Comparison of ENCODE assay signal across 27 cellular contexts in the genomic region with DNA sequence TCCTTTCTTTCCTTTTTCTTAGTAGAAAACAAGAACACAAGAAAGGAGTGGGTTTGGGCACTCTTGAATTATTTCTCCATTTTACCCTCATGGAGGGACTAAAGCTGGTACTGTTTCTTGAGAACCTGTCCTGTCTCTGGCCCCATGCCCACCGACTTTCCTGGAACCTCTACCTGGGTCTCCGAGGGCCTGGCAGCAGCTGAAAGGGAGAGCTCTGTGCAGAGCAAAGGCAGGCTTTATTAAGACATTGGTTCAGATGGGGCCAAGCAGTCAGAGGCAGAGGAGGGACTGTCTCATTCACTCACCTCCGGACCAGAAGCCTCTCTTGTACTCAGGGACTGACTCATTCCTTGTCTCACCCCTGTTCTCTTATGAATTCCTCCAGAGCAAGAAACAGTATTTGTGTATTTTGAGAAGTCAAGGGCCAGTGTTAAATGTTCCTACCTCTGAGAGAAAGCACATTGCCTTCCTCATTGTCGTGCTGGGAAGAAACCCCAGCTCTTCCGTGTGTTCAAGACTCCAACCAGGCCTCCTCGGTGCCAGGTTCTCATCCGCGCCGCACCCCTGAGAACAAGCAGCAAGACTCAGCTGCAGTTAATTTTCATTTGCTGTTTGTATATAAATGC.
DNase-seq lines count a peak whose midpoint lies in the region; ATAC-seq and TF ChIP-seq lines count a peak whose summit lies in the region.
"Had no signal": no experiment of that assay in that cellular context is flagged by ENCODE, and none has a peak within 500 bp of the region (broad histone marks: within the 10 kb centered on the region; RNA-seq: fewer than 3 reads in every experiment).

No MANE protein-coding gene starts in this region.

- no peaks in the 10 kb centered on the region for H3K27me3 Mint-ChIP-seq in nephron progenitor cell (ENCODE audit: low read depth, poor library complexity)
- H3K27me3 Mint-ChIP-seq: activated B cell treated with CpG ODN at 0.5 μM for 24 hours; activated CD4-positive, alpha-beta memory T cell treated with anti-CD3 and anti-CD28 coated beads, Interleukin-2, amount 10 ng/mL, durations not matched to agents 7 days and 5 days; activated T-cell treated with anti-CD3 and anti-CD28 coated beads, Interleukin-2, amount 50 U/mL, for 24 hours had no signal

- H3K4me3 Mint-ChIP-seq in nephron progenitor cell = peak overlapping the region; percentile 17
- H3K4me3 Mint-ChIP-seq: activated B cell treated with CpG ODN at 0.5 μM for 24 hours; activated CD4-positive, alpha-beta memory T cell treated with anti-CD3 and anti-CD28 coated beads, Interleukin-2, amount 10 ng/mL, durations not matched to agents 7 days and 5 days; activated naive CD4-positive, alpha-beta T cell treated with anti-CD3 and anti-CD28 coated beads for 36 hours; activated T-cell treated with anti-CD3 and anti-CD28 coated beads, Interleukin-2, amount 50 U/mL, for 24 hours; neural crest cell had no signal

- no peak for TF ChIP-seq CTCF in fibroblast of the aortic adventitia (IDR thresholded peaks at IDR 0.05; ENCODE audit: insufficient read depth, low read length)
- no peak for TF ChIP-seq CTCF in nephron progenitor cell (IDR thresholded peaks at IDR 0.05)

- peak; percentile 40 for DNase-seq in fibroblast of the aortic adventitia (ENCODE audit: low read depth)
- no peak for DNase-seq in nephron progenitor cell
- DNase-seq in GDM1 (lab: John Stamatoyannopoulos, UW) = no peak
- no peak for DNase-seq in stimulated activated CD4-positive, alpha-beta T cell treated with anti-CD3 and anti-CD28 coated beads, Interleukin-2, amount 100 ng/mL, for 24 hours
- no peak for DNase-seq in D341Med (ENCODE audit: low spot score)
- no peak for DNase-seq in stimulated activated CD4-positive, alpha-beta T cell treated with anti-CD3 and anti-CD28 coated beads, Interleukin-15, amount 100 ng/mL, for 24 hours
- DNase-seq: activated B cell treated with CpG ODN at 0.5 μM for 24 hours; activated CD4-positive, alpha-beta memory T cell treated with anti-CD3 and anti-CD28 coated beads, Interleukin-2, amount 10 ng/mL, durations not matched to agents 7 days and 5 days; activated naive CD4-positive, alpha-beta T cell treated with anti-CD3 and anti-CD28 coated beads for 36 hours; activated T-cell treated with anti-CD3 and anti-CD28 coated beads, Interleukin-2, amount 50 U/mL, for 24 hours; aorta; Caco-2; effector memory CD4-positive, alpha-beta T cell; hippocampal formation; mesendoderm; MM.1S; NCI-H187; NCI-H2227 treated with DMSO at 0.1 percent for 48 hours; NCI-H774; PC-3; SJCRH30; stimulated activated naive CD4-positive, alpha-beta T cell treated with Interleukin-2 at 50 U/mL for 16 hours; T-helper 2 cell had no signal

- no peak overlapping the region for H3K4me3 ChIP-seq in fibroblast of the aortic adventitia (ENCODE audit: low read depth, low read length)
- H3K4me3 ChIP-seq: SJCRH30, tibial nerve had no signal

- peaks cover 82% of the 10 kb centered on the region for H3K4me1 Mint-ChIP-seq in nephron progenitor cell
- H3K4me1 Mint-ChIP-seq: activated B cell treated with CpG ODN at 0.5 μM for 24 hours; activated CD4-positive, alpha-beta memory T cell treated with anti-CD3 and anti-CD28 coated beads, Interleukin-2, amount 10 ng/mL, durations not matched to agents 7 days and 5 days; neural crest cell had no signal

- H3K36me3 Mint-ChIP-seq in nephron progenitor cell (ENCODE audit: low read depth) = peaks cover 2% of the 10 kb centered on the region

- ATAC-seq in SK-N-SH treated with all-trans-retinoic acid at 6 μM for 48 hours = peak; percentile 68
- ATAC-seq: HCT116, PC-3 had no signal

- peaks cover 3% of the 10 kb centered on the region for H3K9me3 Mint-ChIP-seq in nephron progenitor cell
- H3K9me3 Mint-ChIP-seq: activated B cell treated with CpG ODN at 0.5 μM for 24 hours; activated CD4-positive, alpha-beta memory T cell treated with anti-CD3 and anti-CD28 coated beads, Interleukin-2, amount 10 ng/mL, durations not matched to agents 7 days and 5 days; activated naive CD4-positive, alpha-beta T cell treated with anti-CD3 and anti-CD28 coated beads for 36 hours; activated T-cell treated with anti-CD3 and anti-CD28 coated beads, Interleukin-2, amount 50 U/mL, for 24 hours; neural crest cell had no signal

- H3K27ac Mint-ChIP-seq in nephron progenitor cell = peak overlapping the region; percentile 98
- H3K27ac Mint-ChIP-seq: activated B cell treated with CpG ODN at 0.5 μM for 24 hours; activated CD4-positive, alpha-beta memory T cell treated with anti-CD3 and anti-CD28 coated beads, Interleukin-2, amount 10 ng/mL, durations not matched to agents 7 days and 5 days; activated naive CD4-positive, alpha-beta T cell treated with anti-CD3 and anti-CD28 coated beads for 36 hours; activated T-cell treated with anti-CD3 and anti-CD28 coated beads, Interleukin-2, amount 50 U/mL, for 24 hours had no signal

TF ChIP-seq in SK-N-SH treated with all-trans-retinoic acid at 6 μM for 48 hours, 23 proteins besides CTCF, POLR2A, EP300 and RAD21:
- TF ChIP-seq TOX (CRISPR knock-in tag; IDR thresholded peaks at IDR 0.05; ENCODE audit: borderline replicate concordance) = peak; percentile 24; the same call in 1 of the 2 replicates
- TF ChIP-seq, protein P1, sequence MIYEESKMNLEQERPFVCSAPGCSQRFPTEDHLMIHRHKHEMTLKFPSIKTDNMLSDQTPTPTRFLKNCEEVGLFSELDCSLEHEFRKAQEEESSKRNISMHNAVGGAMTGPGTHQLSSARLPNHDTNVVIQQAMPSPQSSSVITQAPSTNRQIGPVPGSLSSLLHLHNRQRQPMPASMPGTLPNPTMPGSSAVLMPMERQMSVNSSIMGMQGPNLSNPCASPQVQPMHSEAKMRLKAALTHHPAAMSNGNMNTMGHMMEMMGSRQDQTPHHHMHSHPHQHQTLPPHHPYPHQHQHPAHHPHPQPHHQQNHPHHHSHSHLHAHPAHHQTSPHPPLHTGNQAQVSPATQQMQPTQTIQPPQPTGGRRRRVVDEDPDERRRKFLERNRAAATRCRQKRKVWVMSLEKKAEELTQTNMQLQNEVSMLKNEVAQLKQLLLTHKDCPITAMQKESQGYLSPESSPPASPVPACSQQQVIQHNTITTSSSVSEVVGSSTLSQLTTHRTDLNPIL (CRISPR knock-in tag; IDR thresholded peaks at IDR 0.05; ENCODE audit: low read depth) = no peak
- TF ChIP-seq GLIS3 (CRISPR knock-in tag; IDR thresholded peaks at IDR 0.05) = no peak
